20 cellular contexts compared by ENCODE assay signal in genomic region chr13:110381029-110381360, GRCh38.
DNase-seq lines count a peak whose midpoint lies in the region; ATAC-seq, FAIRE-seq and TF ChIP-seq lines count a peak whose summit lies in the region.
"Had no signal": no experiment of that assay in that cellular context is flagged by ENCODE, and none has a peak within 500 bp of the region (broad histone marks: within the 10 kb centered on the region; RNA-seq: fewer than 3 reads in every experiment).

No MANE protein-coding gene starts in this region.

- DNase-seq in right atrium auricular region (ENCODE audit: low spot score) (no peak), right cardiac atrium (no peak), endothelial cell of umbilical vein (ENCODE audit: low read depth, low spot score) (no peak), neural crest cell (ENCODE audit: low read depth, low spot score) (no peak), uterus (no peak), erythroblast (lab: John Stamatoyannopoulos, UW) (no peak)
- DNase-seq: activated B cell treated with CpG ODN at 0.5 μM for 24 hours; activated CD8-positive, alpha-beta T cell treated with anti-CD3 and anti-CD28 coated beads, Interleukin-2, amount 10 ng/mL, durations not matched to agents 7 days and 5 days; caudate nucleus; CD4-positive, CD25-positive, alpha-beta regulatory T cell; effector CD8-positive, alpha-beta T cell; left cardiac atrium; NCI-H187; NK-92 treated with Interleukin-12 subunit alpha and Interleukin-12 subunit beta, amount 100 ng/mL, for 24 hours; pancreas; Right ventricle myocardium superior; upper lobe of left lung had no signal

- dilution Hi-C loops in endothelial cell of umbilical vein (cut with MboI; ENCODE audit: extremely low pct_ligation_motif_present, low sequenced_read_pairs): no loop called here

- POLR2A ChIA-PET in endothelial cell of umbilical vein (lab: Charles Lee): no interaction called here

- H3K9me3 ChIP-seq in right atrium auricular region: no peaks in the 10 kb centered on the region
- H3K9me3 ChIP-seq in right cardiac atrium (ENCODE audit: control insufficient read depth, low read length): no peaks in the 10 kb centered on the region
- H3K9me3 ChIP-seq in endothelial cell of umbilical vein (replicated peaks; ENCODE audit: control insufficient read depth, insufficient read depth, low read length): no peaks in the 10 kb centered on the region
- no peaks in the 10 kb centered on the region for H3K9me3 ChIP-seq in uterus
- H3K9me3 ChIP-seq: pancreas, upper lobe of left lung had no signal

- peaks cover 34% of the 10 kb centered on the region for H3K79me2 ChIP-seq in endothelial cell of umbilical vein (ENCODE audit: control insufficient read depth, insufficient read depth, low read length)

- FAIRE-seq in endothelial cell of umbilical vein (lab: Jason Lieb, UNC): no peak
- FAIRE-seq: pancreas had no signal

- no TSS peak for BruUV-seq in endothelial cell of umbilical vein (replicated peaks; lab: Mats Ljungman, UMichigan)

- peak overlapping the region; percentile 31 for H3K27ac Mint-ChIP-seq in neural crest cell (ENCODE audit: unreplicated experiment)
- H3K27ac Mint-ChIP-seq: activated B cell treated with CpG ODN at 0.5 μM for 24 hours; activated CD8-positive, alpha-beta T cell treated with anti-CD3 and anti-CD28 coated beads, Interleukin-2, amount 10 ng/mL, durations not matched to agents 7 days and 5 days; CD4-positive, CD25-positive, alpha-beta regulatory T cell had no signal

- H3K4me3 ChIP-seq in right atrium auricular region (no peak overlapping the region), right cardiac atrium (ENCODE audit: low read length) (no peak overlapping the region), endothelial cell of umbilical vein (replicated peaks in 1 of 3; ENCODE audit: insufficient read depth in 1 of 3, low read depth in 1 of 3, low read length in 3 of 3) (no peak overlapping the region), uterus (no peak overlapping the region)
- H3K4me3 ChIP-seq: pancreas, upper lobe of left lung had no signal

- H3K27me3 Mint-ChIP-seq in neural crest cell (ENCODE audit: low read depth): no peaks in the 10 kb centered on the region

- H3K9ac ChIP-seq in endothelial cell of umbilical vein (replicated peaks; ENCODE audit: extremely low read depth, insufficient read depth, low read length): peak overlapping the region; percentile 5

- WGBS in right cardiac atrium: 89% methylated on average over 12 of the region's 12 CpGs

- H3K36me3 ChIP-seq in right atrium auricular region (no peaks in the 10 kb centered on the region), endothelial cell of umbilical vein (ENCODE audit: control insufficient read depth in 2 of 2, extremely low read depth in 1 of 2, insufficient read depth in 2 of 2, low read length in 2 of 2) (peaks cover 0 to 2% of the 10 kb centered on the region in 2 experiments), uterus (no peaks in the 10 kb centered on the region)
- H3K36me3 ChIP-seq: pancreas had no signal

- no peaks in the 10 kb centered on the region for H3K9me3 Mint-ChIP-seq in neural crest cell

- no peak overlapping the region for H3K4me2 ChIP-seq in endothelial cell of umbilical vein (ENCODE audit: insufficient read depth, low read length)

- H3K9me1 ChIP-seq in endothelial cell of umbilical vein (replicated peaks; ENCODE audit: control insufficient read depth, extremely low read depth, insufficient read depth, low read length): no peaks in the 10 kb centered on the region

- H2AFZ ChIP-seq in endothelial cell of umbilical vein (ENCODE audit: low read depth, low read length): no peak overlapping the region

- TF ChIP-seq CTCF in right atrium auricular region (IDR thresholded peaks at IDR 0.05): no peak
- TF ChIP-seq CTCF in endothelial cell of umbilical vein (IDR thresholded peaks at IDR 0.05; ENCODE audit: extremely low read depth in 1 of 2, insufficient read depth in 1 of 2, low read depth in 1 of 2, low read length in 2 of 2): no peak
- TF ChIP-seq CTCF in neural crest cell (conservative IDR thresholded peaks at IDR 0.05): no peak
- no peak for TF ChIP-seq CTCF in uterus (IDR thresholded peaks at IDR 0.05)

- intact Hi-C loops in right cardiac atrium (cut with DNase I) (no loop called here), endothelial cell of umbilical vein (cut with micrococcal nuclease) (no loop called here), uterus (cut with DNase I; ENCODE audit: low total_unique reads) (no loop called here)

- no peaks in the 10 kb centered on the region for H3K27me3 ChIP-seq in right atrium auricular region
- H3K27me3 ChIP-seq in right cardiac atrium (ENCODE audit: control insufficient read depth, insufficient read depth): no peaks in the 10 kb centered on the region
- H3K27me3 ChIP-seq in endothelial cell of umbilical vein (ENCODE audit: control insufficient read depth in 2 of 2, insufficient read depth in 2 of 2, low read length in 2 of 2): no peaks in the 10 kb centered on the region
- H3K27me3 ChIP-seq in uterus: no peaks in the 10 kb centered on the region
- H3K27me3 ChIP-seq: pancreas, upper lobe of left lung had no signal

- H3K36me3 Mint-ChIP-seq in neural crest cell (ENCODE audit: low read depth): peaks cover 11% of the 10 kb centered on the region
- H3K36me3 Mint-ChIP-seq: CD4-positive, CD25-positive, alpha-beta regulatory T cell had no signal

- CTCF ChIA-PET in endothelial cell of umbilical vein (lab: Charles Lee): no interaction called here

- peaks cover 0 to 60% of the 10 kb centered on the region in 2 donors for H3K4me1 ChIP-seq in right atrium auricular region
- peaks cover 19% of the 10 kb centered on the region for H3K4me1 ChIP-seq in right cardiac atrium (ENCODE audit: control insufficient read depth, insufficient read depth, low read length)
- H3K4me1 ChIP-seq in endothelial cell of umbilical vein (ENCODE audit: control insufficient read depth, extremely low read depth, insufficient read depth, low read length): peaks cover 38% of the 10 kb centered on the region
- peaks cover 7 to 17% of the 10 kb centered on the region in 2 donors for H3K4me1 ChIP-seq in uterus
- H3K4me1 ChIP-seq: pancreas had no signal

- ATAC-seq in right cardiac atrium (no peak), GM19351 (IDR thresholded peaks at IDR 0.05; ENCODE audit: unreplicated experiment) (no peak), HG03439 (IDR thresholded peaks at IDR 0.05; ENCODE audit: unreplicated experiment) (no peak)
- ATAC-seq: activated CD8-positive, alpha-beta T cell treated with anti-CD3 and anti-CD28 coated beads, Interleukin-2, amount 10 ng/mL, durations not matched to agents 7 days and 5 days; pancreas had no signal

- H3K27ac ChIP-seq in right atrium auricular region (peak overlapping the region; percentile 22 to 65), right cardiac atrium (ENCODE audit: low read length) (no peak overlapping the region), endothelial cell of umbilical vein (ENCODE audit: insufficient read depth, low read depth, low read length) (peak overlapping the region; percentile 89), uterus (peak overlapping the region; percentile 47 to 97)
- H3K27ac ChIP-seq: pancreas had no signal

- TF ChIP-seq POLR2A in endothelial cell of umbilical vein (IDR thresholded peaks at IDR 0.05; ENCODE audit: low read depth, low read length) (no peak), uterus (IDR thresholded peaks at IDR 0.05) (no peak), erythroblast (IDR thresholded peaks at IDR 0.05; ENCODE audit: low read length) (no peak)

- H3K4me3 Mint-ChIP-seq in neural crest cell: no peak overlapping the region
- H3K4me3 Mint-ChIP-seq: activated B cell treated with CpG ODN at 0.5 μM for 24 hours; activated CD8-positive, alpha-beta T cell treated with anti-CD3 and anti-CD28 coated beads, Interleukin-2, amount 10 ng/mL, durations not matched to agents 7 days and 5 days; CD4-positive, CD25-positive, alpha-beta regulatory T cell; T-helper 1 cell treated with Interleukin-12 subunit alpha and Interleukin-12 subunit beta and Interleukin-4 antibody, amounts not matched to agents 30 μg/mL and 1 μg/mL, for 36 hours had no signal

- peaks cover 14% of the 10 kb centered on the region for H3K4me1 Mint-ChIP-seq in neural crest cell
- H3K4me1 Mint-ChIP-seq: activated B cell treated with CpG ODN at 0.5 μM for 24 hours; CD4-positive, CD25-positive, alpha-beta regulatory T cell had no signal

- H4K20me1 ChIP-seq in endothelial cell of umbilical vein (replicated peaks; ENCODE audit: control insufficient read depth, extremely low read depth, insufficient read depth, low read length): no peaks in the 10 kb centered on the region

TF ChIP-seq in endothelial cell of umbilical vein, 7 proteins besides CTCF, POLR2A, EP300 and RAD21:
- TF ChIP-seq FOS (IDR thresholded peaks at IDR 0.05; ENCODE audit: borderline replicate concordance, insufficient read depth, low read length) (no peak), EZH2 (IDR thresholded peaks at IDR 0.05; ENCODE audit: borderline replicate concordance, low read depth, low read length, severe bottlenecking) (no peak), POLR2AphosphoS5 (IDR thresholded peaks at IDR 0.05; ENCODE audit: insufficient read depth, low read depth, low read length) (no peak), JUN (IDR thresholded peaks at IDR 0.05; ENCODE audit: borderline replicate concordance, insufficient read depth, insufficient read length, low read depth) (no peak), GATA2 (IDR thresholded peaks at IDR 0.05; ENCODE audit: insufficient read depth, insufficient read length, low read depth, low read length) (no peak), MAX (IDR thresholded peaks at IDR 0.05; ENCODE audit: insufficient read depth, insufficient read length) (no peak), MYC (IDR thresholded peaks at IDR 0.05; ENCODE audit: low read depth, low read length) (no peak)
